In the genomic region with DNA sequence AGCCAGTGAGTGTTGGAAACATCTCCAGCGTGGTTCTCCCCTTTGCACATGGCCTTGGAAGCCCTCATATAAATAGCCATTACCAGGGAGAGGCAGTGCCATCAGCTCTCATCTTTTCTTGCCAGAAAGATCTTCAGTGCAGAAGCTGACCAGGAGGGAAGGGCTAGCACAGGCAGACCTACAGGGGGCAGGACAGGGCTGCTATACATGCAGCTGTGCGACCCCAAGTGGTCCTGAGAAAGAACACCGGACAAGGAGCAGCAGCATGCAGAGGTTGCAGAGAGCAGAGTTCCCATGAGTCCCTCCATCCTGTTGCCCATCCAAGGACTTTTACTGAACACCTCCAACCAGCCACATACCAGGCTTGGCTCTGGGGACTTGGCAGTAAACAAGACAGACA, we compare ENCODE assay signal across 10 cellular contexts. TPM values are rescaled to one million over a fixed set of nuclear protein-coding genes. Genes with fewer than 3 reads are reported as not detected.
DNase-seq lines count a peak whose midpoint lies in the region; ATAC-seq, FAIRE-seq and TF ChIP-seq lines count a peak whose summit lies in the region.
"Had no signal": no experiment of that assay in that cellular context is flagged by ENCODE, and none has a peak within 500 bp of the region (broad histone marks: within the 10 kb centered on the region; RNA-seq: fewer than 3 reads in every experiment).

No MANE protein-coding gene starts in this region.

- H3K4me3 ChIP-seq in NB4 (ENCODE audit: low read depth, low read length) (no peak overlapping the region), dorsolateral prefrontal cortex (no peak overlapping the region), sigmoid colon (no peak overlapping the region)
- H3K4me3 ChIP-seq: BLaER1 had no signal

- CTCF ChIA-PET in activated CD8-positive, alpha-beta T cell treated with anti-CD3 and anti-CD28 coated beads for 36 hours (lab: Charles Lee) = interaction anchor here (0.9 kb wide), 1 partner anchor 23 kb away, joined by 3 read pairs; no protein-coding TSS in a partner anchor
- CTCF ChIA-PET in activated CD8-positive, alpha-beta T cell treated with anti-CD3 and anti-CD28 coated beads, Interleukin-2, amount 10 ng/mL, durations not matched to agents 7 days and 5 days (lab: Charles Lee) = interaction anchor here (1.0 kb wide), 1 partner anchor 26 kb away, joined by 3 read pairs; no protein-coding TSS in a partner anchor
- CTCF ChIA-PET in activated CD4-positive, alpha-beta memory T cell treated with anti-CD3 and anti-CD28 coated beads, Interleukin-2, amount 10 ng/mL, durations not matched to agents 7 days and 5 days (lab: Charles Lee) = interaction anchor here (0.5 kb wide), 1 partner anchor 31 kb away, joined by 3 read pairs; no protein-coding TSS in a partner anchor

- no peaks in the 10 kb centered on the region for H3K36me3 Mint-ChIP-seq in activated CD8-positive, alpha-beta T cell treated with anti-CD3 and anti-CD28 coated beads for 36 hours (ENCODE audit: low read depth)
- no peaks in the 10 kb centered on the region for H3K36me3 Mint-ChIP-seq in activated CD8-positive, alpha-beta T cell treated with anti-CD3 and anti-CD28 coated beads, Interleukin-2, amount 10 ng/mL, durations not matched to agents 7 days and 5 days (ENCODE audit: low read depth)
- H3K36me3 Mint-ChIP-seq in activated CD4-positive, alpha-beta memory T cell treated with anti-CD3 and anti-CD28 coated beads, Interleukin-2, amount 10 ng/mL, durations not matched to agents 7 days and 5 days (ENCODE audit: low read depth) = no peaks in the 10 kb centered on the region

- no peak for FAIRE-seq in GM19239 (lab: Jason Lieb, UNC)

- no peaks in the 10 kb centered on the region for H3K27me3 Mint-ChIP-seq in activated CD8-positive, alpha-beta T cell treated with anti-CD3 and anti-CD28 coated beads for 36 hours
- H3K27me3 Mint-ChIP-seq in activated CD8-positive, alpha-beta T cell treated with anti-CD3 and anti-CD28 coated beads, Interleukin-2, amount 10 ng/mL, durations not matched to agents 7 days and 5 days (ENCODE audit: low read depth) = no peaks in the 10 kb centered on the region
- H3K27me3 Mint-ChIP-seq in activated CD4-positive, alpha-beta memory T cell treated with anti-CD3 and anti-CD28 coated beads, Interleukin-2, amount 10 ng/mL, durations not matched to agents 7 days and 5 days = peaks cover 7% of the 10 kb centered on the region

- no peak overlapping the region for H3K27ac Mint-ChIP-seq in activated CD8-positive, alpha-beta T cell treated with anti-CD3 and anti-CD28 coated beads for 36 hours
- no peak overlapping the region for H3K27ac Mint-ChIP-seq in activated CD8-positive, alpha-beta T cell treated with anti-CD3 and anti-CD28 coated beads, Interleukin-2, amount 10 ng/mL, durations not matched to agents 7 days and 5 days
- H3K27ac Mint-ChIP-seq in activated CD4-positive, alpha-beta memory T cell treated with anti-CD3 and anti-CD28 coated beads, Interleukin-2, amount 10 ng/mL, durations not matched to agents 7 days and 5 days = no peak overlapping the region
- H3K27ac Mint-ChIP-seq: stimulated activated naive CD8-positive, alpha-beta T cell treated with anti-CD3 and anti-CD28 coated beads, Interleukin-15, Interleukin-2, amounts not matched to agents 100 ng/mL and 50 ng/mL, for 24 hours had no signal

- no peaks in the 10 kb centered on the region for H3K4me1 ChIP-seq in sigmoid colon
- H3K4me1 ChIP-seq: BLaER1 had no signal

- no peaks in the 10 kb centered on the region for H3K4me1 Mint-ChIP-seq in activated CD8-positive, alpha-beta T cell treated with anti-CD3 and anti-CD28 coated beads for 36 hours (ENCODE audit: low read depth)
- H3K4me1 Mint-ChIP-seq in activated CD8-positive, alpha-beta T cell treated with anti-CD3 and anti-CD28 coated beads, Interleukin-2, amount 10 ng/mL, durations not matched to agents 7 days and 5 days (ENCODE audit: low read depth) = peaks cover 14% of the 10 kb centered on the region
- H3K4me1 Mint-ChIP-seq in activated CD4-positive, alpha-beta memory T cell treated with anti-CD3 and anti-CD28 coated beads, Interleukin-2, amount 10 ng/mL, durations not matched to agents 7 days and 5 days = no peaks in the 10 kb centered on the region

- WGBS in sigmoid colon, 2 donors = 29 to 39% methylated on average over 3 of the region's 3 CpGs

- TF ChIP-seq EP300 in sigmoid colon (IDR thresholded peaks at IDR 0.05) = no peak

- H3K4me3 Mint-ChIP-seq in activated CD8-positive, alpha-beta T cell treated with anti-CD3 and anti-CD28 coated beads for 36 hours = no peak overlapping the region
- no peak overlapping the region for H3K4me3 Mint-ChIP-seq in activated CD8-positive, alpha-beta T cell treated with anti-CD3 and anti-CD28 coated beads, Interleukin-2, amount 10 ng/mL, durations not matched to agents 7 days and 5 days
- no peak overlapping the region for H3K4me3 Mint-ChIP-seq in activated CD4-positive, alpha-beta memory T cell treated with anti-CD3 and anti-CD28 coated beads, Interleukin-2, amount 10 ng/mL, durations not matched to agents 7 days and 5 days
- H3K4me3 Mint-ChIP-seq: stimulated activated naive CD8-positive, alpha-beta T cell treated with anti-CD3 and anti-CD28 coated beads, Interleukin-15, Interleukin-2, amounts not matched to agents 100 ng/mL and 50 ng/mL, for 24 hours had no signal

- intact Hi-C loops in activated CD8-positive, alpha-beta T cell treated with anti-CD3 and anti-CD28 coated beads for 36 hours (cut with micrococcal nuclease) = no loop called here
- intact Hi-C loops in dorsolateral prefrontal cortex (cut with DNase I) (loop anchor here in 1 of 2 donors (2.0 to 10.0 kb wide), 2 partner anchors 27 to 245 kb away; no protein-coding TSS in a partner anchor), sigmoid colon (cut with DNase I) (no loop called here)

- no peaks in the 10 kb centered on the region for H3K27me3 ChIP-seq in dorsolateral prefrontal cortex
- no peaks in the 10 kb centered on the region for H3K27me3 ChIP-seq in sigmoid colon
- H3K27me3 ChIP-seq: BLaER1 had no signal

- no peaks in the 10 kb centered on the region for H3K9me3 Mint-ChIP-seq in activated CD8-positive, alpha-beta T cell treated with anti-CD3 and anti-CD28 coated beads for 36 hours
- no peaks in the 10 kb centered on the region for H3K9me3 Mint-ChIP-seq in activated CD8-positive, alpha-beta T cell treated with anti-CD3 and anti-CD28 coated beads, Interleukin-2, amount 10 ng/mL, durations not matched to agents 7 days and 5 days (ENCODE audit: insufficient read depth)
- H3K9me3 Mint-ChIP-seq in activated CD4-positive, alpha-beta memory T cell treated with anti-CD3 and anti-CD28 coated beads, Interleukin-2, amount 10 ng/mL, durations not matched to agents 7 days and 5 days = no peaks in the 10 kb centered on the region
- H3K9me3 Mint-ChIP-seq: stimulated activated naive CD8-positive, alpha-beta T cell treated with anti-CD3 and anti-CD28 coated beads, Interleukin-15, Interleukin-2, amounts not matched to agents 100 ng/mL and 50 ng/mL, for 24 hours had no signal

- no peaks in the 10 kb centered on the region for H3K9me3 ChIP-seq in sigmoid colon
- H3K9me3 ChIP-seq: BLaER1 had no signal

- peak; percentile 16 for DNase-seq in activated CD8-positive, alpha-beta T cell treated with anti-CD3 and anti-CD28 coated beads for 36 hours
- no peak for DNase-seq in activated CD8-positive, alpha-beta T cell treated with anti-CD3 and anti-CD28 coated beads, Interleukin-2, amount 10 ng/mL, durations not matched to agents 7 days and 5 days
- DNase-seq in NB4 (ENCODE audit: low read depth) (peak; percentile 79), dorsolateral prefrontal cortex (peak in 2 of 10 donors; percentile 43 to 47), substantia nigra (lab: John Stamatoyannopoulos, UW) (peak in 3 of 49 donors; percentile 14 to 41 (median 22)), GM19239 (ENCODE audit: insufficient read length, low spot score) (no peak), sigmoid colon (no peak)
- DNase-seq in activated CD4-positive, alpha-beta memory T cell treated with anti-CD3 and anti-CD28 coated beads, Interleukin-2, amount 10 ng/mL, durations not matched to agents 7 days and 5 days = no peak

- POLR2A ChIA-PET in activated CD8-positive, alpha-beta T cell treated with anti-CD3 and anti-CD28 coated beads for 36 hours (lab: Charles Lee) = no interaction called here
- POLR2A ChIA-PET in activated CD8-positive, alpha-beta T cell treated with anti-CD3 and anti-CD28 coated beads, Interleukin-2, amount 10 ng/mL, durations not matched to agents 7 days and 5 days (lab: Charles Lee) = no interaction called here
- POLR2A ChIA-PET in activated CD4-positive, alpha-beta memory T cell treated with anti-CD3 and anti-CD28 coated beads, Interleukin-2, amount 10 ng/mL, durations not matched to agents 7 days and 5 days (lab: Charles Lee) = no interaction called here

- no peak for TF ChIP-seq CTCF in activated CD8-positive, alpha-beta T cell treated with anti-CD3 and anti-CD28 coated beads for 36 hours (IDR thresholded peaks at IDR 0.05)
- TF ChIP-seq CTCF in NB4 (IDR thresholded peaks at IDR 0.05; ENCODE audit: low read depth, low read length) (peak; percentile 99), dorsolateral prefrontal cortex (IDR thresholded peaks at IDR 0.05 in 54 of 56, conservative IDR thresholded peaks at IDR 0.05 in 2 of 56; ENCODE audit: low read depth in 1 of 56, partially characterized antibody in 56 of 56) (peak in 34 of 56 donors; percentile 1 to 56 (median 29)), sigmoid colon (IDR thresholded peaks at IDR 0.05) (no peak)

- TF ChIP-seq POLR2A in NB4 (IDR thresholded peaks at IDR 0.05; ENCODE audit: extremely low read depth, insufficient read length) = no peak
- no peak for TF ChIP-seq POLR2A in sigmoid colon (IDR thresholded peaks at IDR 0.05)

- H3K27ac ChIP-seq in dorsolateral prefrontal cortex = peak overlapping the region in 29 of 59 donors; percentile 3 to 98 (median 46)
- H3K27ac ChIP-seq in substantia nigra (ENCODE audit: low read depth, low read length, poor library complexity, severe bottlenecking) = peak overlapping the region; percentile 59
- H3K27ac ChIP-seq in sigmoid colon = no peak overlapping the region
- H3K27ac ChIP-seq: BLaER1 had no signal

- no peaks in the 10 kb centered on the region for H3K36me3 ChIP-seq in sigmoid colon
- H3K36me3 ChIP-seq: BLaER1 had no signal

- peak; percentile 37 for ATAC-seq in activated CD8-positive, alpha-beta T cell treated with anti-CD3 and anti-CD28 coated beads for 36 hours
- no peak for ATAC-seq in activated CD8-positive, alpha-beta T cell treated with anti-CD3 and anti-CD28 coated beads, Interleukin-2, amount 10 ng/mL, durations not matched to agents 7 days and 5 days

RNA-seq across cellular contexts. Expression of a gene that starts 17.1 kb away (rescaled TPM):
- not detected for total RNA-seq in activated CD8-positive, alpha-beta T cell treated with anti-CD3 and anti-CD28 coated beads for 36 hours
- not detected for total RNA-seq in activated CD8-positive, alpha-beta T cell treated with anti-CD3 and anti-CD28 coated beads, Interleukin-2, amount 10 ng/mL, durations not matched to agents 7 days and 5 days
- total RNA-seq in dorsolateral prefrontal cortex (10 to 100 TPM; 34.8 to 69.0 (median 50.5) TPM), sigmoid colon (1 to 10 TPM in 3 of 4 donors, under 1 TPM in 1; 0.66 to 4.7 (median 1.5) TPM)
- polyA plus RNA-seq in sigmoid colon = 1 to 10 TPM in 1 of 3 donors, not detected in 2; 1.1 TPM
- not detected for total RNA-seq in activated CD4-positive, alpha-beta memory T cell treated with anti-CD3 and anti-CD28 coated beads, Interleukin-2, amount 10 ng/mL, durations not matched to agents 7 days and 5 days

Comparison
In these comparisons a context has a peak if more than half of its experiments do, and no peak if none do; other contexts are left out.
1. DNase-seq: peak in activated CD8-positive, alpha-beta T cell treated with anti-CD3 and anti-CD28 coated beads for 36 hours (single experiment) and NB4 (single experiment); none in activated CD8-positive, alpha-beta T cell treated with anti-CD3 and anti-CD28 coated beads, Interleukin-2, amount 10 ng/mL, durations not matched to agents 7 days and 5 days (single experiment), GM19239 (single experiment), sigmoid colon (single experiment) and activated CD4-positive, alpha-beta memory T cell treated with anti-CD3 and anti-CD28 coated beads, Interleukin-2, amount 10 ng/mL, durations not matched to agents 7 days and 5 days (single experiment).
2. CTCF ChIP-seq: peak in NB4 (single experiment) and dorsolateral prefrontal cortex (34 of 56); none in activated CD8-positive, alpha-beta T cell treated with anti-CD3 and anti-CD28 coated beads for 36 hours (single experiment) and sigmoid colon (0 of 4).
3. RNA of a gene that starts 17.1 kb away (total RNA-seq): 34.8 to 69.0 TPM in dorsolateral prefrontal cortex; 0.66 to 4.7 TPM in sigmoid colon, not detected in activated CD8-positive, alpha-beta T cell treated with anti-CD3 and anti-CD28 coated beads for 36 hours, not detected in activated CD8-positive, alpha-beta T cell treated with anti-CD3 and anti-CD28 coated beads, Interleukin-2, amount 10 ng/mL, durations not matched to agents 7 days and 5 days and not detected in activated CD4-positive, alpha-beta memory T cell treated with anti-CD3 and anti-CD28 coated beads, Interleukin-2, amount 10 ng/mL, durations not matched to agents 7 days and 5 days; every median in the first group is over 4 times any median in the second.